ENCODE assay signal across 14 cellular contexts in the genomic region with DNA sequence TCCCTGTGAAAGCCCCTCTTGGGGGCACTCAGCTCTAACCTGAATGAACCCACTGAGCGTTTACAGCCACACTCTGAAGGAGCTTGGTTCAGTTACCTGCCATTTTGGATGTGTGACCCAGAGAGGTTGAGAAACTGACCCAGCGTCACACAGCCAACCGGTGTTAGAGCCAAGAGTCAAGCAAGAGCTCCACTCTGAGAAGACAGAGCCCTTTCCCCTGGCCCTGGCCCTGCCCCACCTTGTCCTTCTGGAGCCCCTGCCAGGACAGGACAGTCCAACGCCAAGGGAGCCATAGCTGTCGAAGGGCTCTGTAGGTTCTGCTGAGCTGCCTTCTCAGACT. TPM values are rescaled to one million over a fixed set of nuclear protein-coding genes. Genes with fewer than 3 reads are reported as not detected.
DNase-seq lines count a peak whose midpoint lies in the region; FAIRE-seq and TF ChIP-seq lines count a peak whose summit lies in the region.
"Had no signal": no experiment of that assay in that cellular context is flagged by ENCODE, and none has a peak within 500 bp of the region (broad histone marks: within the 10 kb centered on the region; RNA-seq: fewer than 3 reads in every experiment).

No MANE protein-coding gene starts in this region.

- POLR2A ChIA-PET in MCF 10A (lab: Yijun Ruan, JAX), result no interaction called here

- intact Hi-C loops in MCF 10A (cut with micrococcal nuclease), result no loop called here

- no peak overlapping the region for H3K4me3 Mint-ChIP-seq in MCF 10A (ENCODE audit: unreplicated experiment)
- H3K4me3 Mint-ChIP-seq: CD4-positive, CD25-positive, alpha-beta regulatory T cell; H9 had no signal

- DNase-seq in activated effector memory CD4-positive, alpha-beta T cell treated with anti-CD3 and anti-CD28 coated beads, Interleukin-2, amount 50 U/mL, for 16 hours, result peak; percentile 58
- no peak for DNase-seq in activated effector memory CD4-positive, alpha-beta T cell treated with Interleukin-2 at 50 U/mL for 16 hours
- DNase-seq in caudate nucleus (lab: John Stamatoyannopoulos, UW) (no peak), mesenteric fat pad (ENCODE audit: low spot score) (peak; percentile 83), MCF 10A (ENCODE audit: unreplicated experiment) (no peak), GM12892 (ENCODE audit: insufficient read length) (no peak)
- DNase-seq in activated CD4-positive, CD25-positive, alpha-beta regulatory T cell (lab: John Stamatoyannopoulos, UW), result no peak
- DNase-seq: CD4-positive, CD25-positive, alpha-beta regulatory T cell; DMS53; GM23248; H9; KBM-7 had no signal

- peak overlapping the region; percentile 73 for H3K27ac ChIP-seq in caudate nucleus (ENCODE audit: low read depth, low read length)
- H3K27ac ChIP-seq: 22Rv1, GM23248, HL-60 had no signal

- H3K27ac Mint-ChIP-seq in MCF 10A (ENCODE audit: low read depth, unreplicated experiment), result no peak overlapping the region
- H3K27ac Mint-ChIP-seq: CD4-positive, CD25-positive, alpha-beta regulatory T cell had no signal

- H3K9me3 Mint-ChIP-seq in MCF 10A (ENCODE audit: unreplicated experiment), result no peaks in the 10 kb centered on the region

- FAIRE-seq in GM12892 (lab: Jason Lieb, UNC), result no peak

- peaks cover 9% of the 10 kb centered on the region for H3K4me1 Mint-ChIP-seq in MCF 10A (ENCODE audit: insufficient read depth, unreplicated experiment)

- no peak for TF ChIP-seq CTCF in MCF 10A (IDR thresholded peaks at IDR 0.05; ENCODE audit: unreplicated experiment)

- no peak for TF ChIP-seq POLR2A in GM12892 (IDR thresholded peaks at IDR 0.05; ENCODE audit: low read depth, low read length)

- CTCF ChIA-PET in MCF 10A (lab: Yijun Ruan, JAX), result no interaction called here

- no TSS peak for BruUV-seq in MCF 10A (replicated peaks; lab: Mats Ljungman, UMichigan)

- H3K27me3 Mint-ChIP-seq in MCF 10A (ENCODE audit: insufficient read depth, unreplicated experiment), result no peaks in the 10 kb centered on the region

- no peaks in the 10 kb centered on the region for H3K36me3 Mint-ChIP-seq in MCF 10A (ENCODE audit: insufficient read depth, unreplicated experiment)
- H3K36me3 Mint-ChIP-seq: CD4-positive, CD25-positive, alpha-beta regulatory T cell had no signal

RNA-seq across cellular contexts. Expression of a gene that starts 20.0 kb away (rescaled TPM):
- total RNA-seq in mesenteric fat pad (38.9 TPM), MCF 10A (2022) (3.6 and 3.9 TPM in 2 replicates)
- polyA plus RNA-seq in GM12892 (2012; ENCODE audit: missing spikeins), result 0.25 TPM
- total RNA-seq: H9 had no signal

Comparison
In these comparisons a context has a peak if more than half of its experiments do, and no peak if none do; other contexts are left out.
1. DNase-seq: peak in activated effector memory CD4-positive, alpha-beta T cell treated with anti-CD3 and anti-CD28 coated beads, Interleukin-2, amount 50 U/mL, for 16 hours (single experiment) and mesenteric fat pad (single experiment); none in activated effector memory CD4-positive, alpha-beta T cell treated with Interleukin-2 at 50 U/mL for 16 hours (single experiment), caudate nucleus (0 of 61), MCF 10A (single experiment), GM12892 (single experiment) and activated CD4-positive, CD25-positive, alpha-beta regulatory T cell (0 of 4).